Comparison of ENCODE assay signal across 2 cellular contexts in genomic region chr6:143432588-143432987, GRCh38.
TF ChIP-seq lines count a peak whose summit lies in the region.

No MANE protein-coding gene starts in this region.

TF ChIP-seq in HepG2, 621 proteins besides CTCF, POLR2A, EP300 and RAD21 (continued from another document and continues in another):
- TF ChIP-seq ZNF552 (CRISPR knock-in tag; IDR thresholded peaks at IDR 0.05; ENCODE audit: borderline replicate concordance), result no peak
- TF ChIP-seq RARA (CRISPR knock-in tag; IDR thresholded peaks at IDR 0.05), result peak; percentile 51; the same call in 1 of the 2 replicates
- peak; percentile 72 for TF ChIP-seq NR2F6 (IDR thresholded peaks at IDR 0.05)
- TF ChIP-seq NR2F6 (CRISPR knock-in tag; IDR thresholded peaks at IDR 0.05), result peak; percentile 57; the same call in 1 of the 2 replicates
- no peak for TF ChIP-seq FOXP1 (IDR thresholded peaks at IDR 0.05)
- peak; percentile 32; the same call in 1 of the 2 replicates for TF ChIP-seq FOXP1 (CRISPR knock-in tag; IDR thresholded peaks at IDR 0.05)
- TF ChIP-seq RCOR2 (CRISPR knock-in tag; IDR thresholded peaks at IDR 0.05), result 0 out of 2 replicates have a peak, but pooled peaks have one; percentile 28
- peak; percentile 69 for TF ChIP-seq MIXL1 (CRISPR knock-in tag; IDR thresholded peaks at IDR 0.05)
- no peak for TF ChIP-seq SOX6 (IDR thresholded peaks at IDR 0.05)
- TF ChIP-seq SOX6 (CRISPR knock-in tag; IDR thresholded peaks at IDR 0.05), result peak; percentile 35; the same call in 1 of the 2 replicates
- no peak for TF ChIP-seq ZMAT5 (CRISPR knock-in tag; IDR thresholded peaks at IDR 0.05; ENCODE audit: borderline replicate concordance, low read depth)
- 0 out of 2 replicates have a peak, but pooled peaks have one; percentile 22 for TF ChIP-seq NR2C2 (CRISPR knock-in tag; IDR thresholded peaks at IDR 0.05; ENCODE audit: borderline replicate concordance)
- peak; percentile 48; the same call in 1 of the 2 replicates for TF ChIP-seq HMG20B (CRISPR knock-in tag; conservative IDR thresholded peaks at IDR 0.05)
- TF ChIP-seq ATF2 (CRISPR knock-in tag; IDR thresholded peaks at IDR 0.05), result peak; percentile 75; the same call in 1 of the 2 replicates
- TF ChIP-seq LBX2 (CRISPR knock-in tag; IDR thresholded peaks at IDR 0.05; ENCODE audit: borderline replicate concordance), result no peak
- peak; percentile 89 for TF ChIP-seq GFI1 (CRISPR knock-in tag; IDR thresholded peaks at IDR 0.05; ENCODE audit: borderline replicate concordance)
- peak; percentile 56; the same call in 1 of the 2 replicates for TF ChIP-seq RXRB (CRISPR knock-in tag; IDR thresholded peaks at IDR 0.05; ENCODE audit: borderline replicate concordance)
- TF ChIP-seq GATAD2A (CRISPR knock-in tag; IDR thresholded peaks at IDR 0.05), result peak; percentile 95
- peak; percentile 44; the same call in 1 of the 2 replicates for TF ChIP-seq SOX5 (CRISPR knock-in tag; IDR thresholded peaks at IDR 0.05; ENCODE audit: borderline replicate concordance)
- no peak for TF ChIP-seq ZFP37 (CRISPR knock-in tag; IDR thresholded peaks at IDR 0.05; ENCODE audit: borderline replicate concordance)
- 0 out of 2 replicates have a peak, but pooled peaks have one; percentile 24 for TF ChIP-seq TOPORS (CRISPR knock-in tag; IDR thresholded peaks at IDR 0.05)
- no peak for TF ChIP-seq CCAR2 (optimal IDR thresholded peaks at IDR 0.05; ENCODE audit: low read depth, low read length)
- peak; percentile 68; the same call in 1 of the 2 replicates for TF ChIP-seq SMYD3 (CRISPR knock-in tag; IDR thresholded peaks at IDR 0.05)
- peak; percentile 76 for TF ChIP-seq ARID3A (IDR thresholded peaks at IDR 0.05; ENCODE audit: low read depth, low read length)
- peak; percentile 77 for TF ChIP-seq ISL2 (CRISPR knock-in tag; IDR thresholded peaks at IDR 0.05)
- peak; percentile 98 for TF ChIP-seq ZNF232 (CRISPR knock-in tag; IDR thresholded peaks at IDR 0.05; ENCODE audit: borderline replicate concordance)

TF ChIP-seq in HEK293T, 16 proteins besides CTCF, POLR2A, EP300 and RAD21 (continued from another document):
- TF ChIP-seq CTBP1 (IDR thresholded peaks at IDR 0.05; ENCODE audit: borderline replicate concordance) (no peak), ZNF384 (IDR thresholded peaks at IDR 0.05) (no peak), FOXM1 (IDR thresholded peaks at IDR 0.05; ENCODE audit: borderline replicate concordance) (no peak), BHLHE40 (IDR thresholded peaks at IDR 0.05; ENCODE audit: borderline replicate concordance) (no peak), NFRKB (IDR thresholded peaks at IDR 0.05) (no peak), SP1 (IDR thresholded peaks at IDR 0.05) (no peak), TARDBP (IDR thresholded peaks at IDR 0.05) (no peak), L3MBTL2 (conservative IDR thresholded peaks at IDR 0.05) (no peak), FOXK2 (IDR thresholded peaks at IDR 0.05) (no peak), PKNOX1 (IDR thresholded peaks at IDR 0.05) (no peak), ARNT (IDR thresholded peaks at IDR 0.05) (no peak)
